Comparison of ENCODE assay signal across 1 cellular context in genomic region chr1:243267346-243268283, GRCh38.
TF ChIP-seq lines count a peak whose summit lies in the region.

No MANE protein-coding gene starts in this region.

TF ChIP-seq in K562, 482 proteins besides CTCF, POLR2A, EP300 and RAD21 (continued from another document):
- TF ChIP-seq ZNF592 (IDR thresholded peaks at IDR 0.05) (peak; percentile 61; the same call in 1 of the 2 replicates), TCF3 (CRISPR knock-in tag; IDR thresholded peaks at IDR 0.05) (no peak), SMARCA4 (IDR thresholded peaks at IDR 0.05) (peak; percentile 65), MEIS2 (IDR thresholded peaks at IDR 0.05; ENCODE audit: partially characterized antibody) (no peak), ZC3H4 (CRISPR knock-in tag; IDR thresholded peaks at IDR 0.05; ENCODE audit: borderline replicate concordance) (no peak), ZBTB40 (IDR thresholded peaks at IDR 0.05) (0 out of 2 replicates have a peak, but pooled peaks have one; percentile 8), ZBTB40 (CRISPR knock-in tag; IDR thresholded peaks at IDR 0.05) (no peak)
